19 cellular contexts compared by ENCODE assay signal in the genomic region with DNA sequence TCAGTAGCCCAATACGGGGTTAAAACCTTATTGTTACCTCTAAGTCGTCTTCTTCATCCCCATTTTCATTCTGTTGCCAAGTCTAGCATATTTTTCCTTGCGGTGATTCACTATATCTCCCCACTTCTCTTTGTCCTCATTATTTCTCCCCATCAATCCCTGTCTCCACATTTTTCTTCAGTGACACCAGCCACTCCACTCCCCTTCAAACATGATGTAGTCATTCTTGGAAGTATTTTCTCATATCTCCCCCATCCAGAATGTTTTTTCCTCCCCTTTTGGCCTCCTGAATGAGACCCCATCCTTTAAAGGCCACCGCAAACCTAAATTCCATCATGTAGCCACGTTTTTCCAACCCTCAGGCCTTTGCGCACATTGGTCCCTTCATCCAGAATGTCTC.
"Had no signal": no experiment of that assay in that cellular context is flagged by ENCODE, and none has a peak within 500 bp of the region (broad histone marks: within the 10 kb centered on the region; RNA-seq: fewer than 3 reads in every experiment).

No MANE protein-coding gene starts in this region.

- H3K9me3 ChIP-seq: esophagus muscularis mucosa, heart left ventricle, psoas muscle, sigmoid colon, suprapubic skin, tibial nerve, upper lobe of right lung had no signal

- H3K27me3 ChIP-seq: esophagus muscularis mucosa, heart left ventricle, sigmoid colon, suprapubic skin, tibial nerve, upper lobe of right lung had no signal

- H3K27ac ChIP-seq: epithelial cell of prostate, psoas muscle, sigmoid colon, skin epidermis, suprapubic skin, upper lobe of right lung had no signal

- ATAC-seq: effector memory CD8-positive, alpha-beta T cell; left colon; psoas muscle had no signal

- DNase-seq: effector memory CD8-positive, alpha-beta T cell; foreskin fibroblast; left colon; mesendoderm; naive B cell; occipital lobe; psoas muscle; retina; sigmoid colon; stimulated activated CD4-positive, alpha-beta T cell treated with anti-CD3 and anti-CD28 coated beads, Interleukin-2, amount 100 ng/mL, for 24 hours; stimulated activated CD4-positive, alpha-beta T cell treated with anti-CD3 and anti-CD28 coated beads, Interleukin-4, amount 100 ng/mL, for 4 hours; stimulated activated naive CD4-positive, alpha-beta T cell; upper lobe of right lung had no signal

- H3K4me3 ChIP-seq: esophagus muscularis mucosa, heart left ventricle, psoas muscle, sigmoid colon, skin epidermis, suprapubic skin, tibial nerve, upper lobe of right lung had no signal

- H3K36me3 ChIP-seq: esophagus muscularis mucosa, heart left ventricle, sigmoid colon, suprapubic skin, tibial nerve, upper lobe of right lung had no signal
